ENCODE assay signal across 14 cellular contexts in the genomic region with DNA sequence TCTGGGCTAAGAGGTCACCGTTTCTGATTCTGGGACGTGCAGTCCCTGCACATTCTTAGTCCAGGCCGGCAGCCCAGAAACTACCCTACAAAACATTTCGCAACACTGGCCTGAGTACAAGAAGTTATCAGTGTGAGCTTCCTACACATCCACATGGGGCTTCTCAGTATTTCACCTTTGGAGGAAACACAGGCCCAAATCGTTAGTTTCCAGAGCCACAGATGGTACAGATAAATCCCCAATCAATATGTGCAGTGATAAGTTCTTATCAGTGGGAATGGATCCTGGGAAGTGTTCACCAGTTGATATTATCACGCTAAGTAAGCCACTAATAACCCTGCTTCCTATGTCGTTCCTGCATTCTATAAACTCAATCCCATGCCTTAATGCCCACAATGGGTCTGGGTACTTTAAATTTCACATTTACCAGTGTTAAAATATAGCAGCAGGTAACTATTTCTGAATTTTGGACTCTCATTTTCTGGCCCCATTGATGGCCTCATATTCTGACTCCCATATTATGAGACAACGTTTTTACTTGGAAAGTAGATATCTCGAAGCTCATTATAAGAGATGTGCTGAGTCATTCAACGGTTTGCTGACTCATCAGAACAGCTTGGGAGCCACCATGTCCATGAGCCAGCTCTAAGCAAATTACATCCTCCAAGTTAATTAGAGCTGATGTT.
A peak's percentile ranks its signal among the peaks of the same experiment; 100 is the strongest.
DNase-seq lines count a peak whose midpoint lies in the region; ATAC-seq, FAIRE-seq and TF ChIP-seq lines count a peak whose summit lies in the region.
"Had no signal": no experiment of that assay in that cellular context is flagged by ENCODE, and none has a peak within 500 bp of the region (broad histone marks: within the 10 kb centered on the region; RNA-seq: fewer than 3 reads in every experiment).

No MANE protein-coding gene starts in this region.

- H3K4me3 ChIP-seq in adipocyte (ENCODE audit: low read length) (no peak overlapping the region), right cardiac atrium (ENCODE audit: low read length) (no peak overlapping the region), smooth muscle cell (no peak overlapping the region), mucosa of descending colon (no peak overlapping the region)
- H3K4me3 ChIP-seq: cardiac muscle cell had no signal

- intact Hi-C loops in right cardiac atrium (cut with DNase I), result no loop called here
- intact Hi-C loops in mucosa of descending colon (cut with DNase I, micrococcal nuclease), result no loop called here

- H3K9me3 ChIP-seq in adipocyte (ENCODE audit: control insufficient read depth, low read length) (no peaks in the 10 kb centered on the region), right cardiac atrium (ENCODE audit: control insufficient read depth, low read length) (no peaks in the 10 kb centered on the region), smooth muscle cell (replicated peaks; ENCODE audit: low read depth) (no peaks in the 10 kb centered on the region), mucosa of descending colon (no peaks in the 10 kb centered on the region)

- H3K27me3 ChIP-seq in adipocyte (replicated peaks; ENCODE audit: control insufficient read depth, insufficient read depth, low read length), result peaks cover 1% of the 10 kb centered on the region
- H3K27me3 ChIP-seq in right cardiac atrium (ENCODE audit: control insufficient read depth, insufficient read depth), result no peaks in the 10 kb centered on the region
- H3K27me3 ChIP-seq in smooth muscle cell (ENCODE audit: low read depth), result no peaks in the 10 kb centered on the region
- H3K27me3 ChIP-seq: cardiac muscle cell had no signal

- H3K9ac ChIP-seq in adipocyte (ENCODE audit: low read length) (peak overlapping the region; percentile 7), smooth muscle cell (ENCODE audit: low read depth) (no peak overlapping the region)

- FAIRE-seq in GM12892 (lab: Jason Lieb, UNC), result no peak

- DNase-seq in HuH-7 (ENCODE audit: low spot score), result peak; percentile 36
- DNase-seq in adipocyte (ENCODE audit: low read depth), result peak; percentile 12
- DNase-seq in right cardiac atrium, result peak; percentile 56 to 88 (median 66)
- DNase-seq in smooth muscle cell (lab: John Stamatoyannopoulos, UW; ENCODE audit: unreplicated experiment), result no peak
- no peak for DNase-seq in DMS153 (lab: John Stamatoyannopoulos, UW)
- no peak for DNase-seq in stimulated activated CD4-positive, alpha-beta T cell treated with anti-CD3 and anti-CD28 coated beads, Interleukin-12 subunit alpha, Interleukin-12 subunit beta, amount 100 ng/mL, for 4 hours
- DNase-seq in mucosa of descending colon, result no peak
- DNase-seq in GM12892 (ENCODE audit: insufficient read length), result no peak
- DNase-seq: activated CD8-positive, alpha-beta T cell treated with anti-CD3 and anti-CD28 coated beads, Interleukin-2, amount 10 ng/mL, durations not matched to agents 7 days and 5 days; activated gamma-delta T cell treated with Interleukin-2 at 50 U/mL for 16 hours; Kasumi-1; naive B cell; T1000 had no signal

- no peak for TF ChIP-seq CTCF in smooth muscle cell (IDR thresholded peaks at IDR 0.05; ENCODE audit: borderline replicate concordance, insufficient read depth, poor library complexity, severe bottlenecking)
- TF ChIP-seq CTCF in mucosa of descending colon (IDR thresholded peaks at IDR 0.05), result no peak

- 42% methylated on average over 10 of the region's 10 CpGs for WGBS in right cardiac atrium
- WGBS in smooth muscle cell (ENCODE audit: low lambda C conversion rate), result 28% methylated on average over 10 of the region's 10 CpGs

- H3K4me2 ChIP-seq in smooth muscle cell, result peak overlapping the region; percentile 9

- H3K27ac ChIP-seq in right cardiac atrium (ENCODE audit: low read length) (no peak overlapping the region), smooth muscle cell (ENCODE audit: low read depth) (peak overlapping the region; percentile 13)
- H3K27ac ChIP-seq: cardiac muscle cell had no signal

- H3F3A ChIP-seq in smooth muscle cell (ENCODE audit: low read depth), result peaks cover 8% of the 10 kb centered on the region

- H2AFZ ChIP-seq in smooth muscle cell (ENCODE audit: low read depth), result no peak overlapping the region

- no peak for TF ChIP-seq POLR2A in GM12892 (IDR thresholded peaks at IDR 0.05; ENCODE audit: low read depth, low read length)

- no peaks in the 10 kb centered on the region for H3K79me2 ChIP-seq in smooth muscle cell (ENCODE audit: low read depth)

- H3K36me3 ChIP-seq in adipocyte (ENCODE audit: control insufficient read depth, insufficient read depth, low read length, severe bottlenecking), result no peaks in the 10 kb centered on the region
- no peaks in the 10 kb centered on the region for H3K36me3 ChIP-seq in smooth muscle cell (ENCODE audit: low read depth)
- no peaks in the 10 kb centered on the region for H3K36me3 ChIP-seq in mucosa of descending colon (ENCODE audit: low read depth)
- H3K36me3 ChIP-seq: cardiac muscle cell had no signal

- H3K4me1 ChIP-seq in adipocyte (ENCODE audit: control insufficient read depth, insufficient read depth, low read length) (peaks cover 24% of the 10 kb centered on the region), right cardiac atrium (ENCODE audit: control insufficient read depth, insufficient read depth, low read length) (peaks cover 2% of the 10 kb centered on the region), smooth muscle cell (ENCODE audit: low read depth) (no peaks in the 10 kb centered on the region), mucosa of descending colon (ENCODE audit: low read depth) (no peaks in the 10 kb centered on the region)

- ATAC-seq in right cardiac atrium (peak; percentile 97), mucosa of descending colon (no peak)
- ATAC-seq: activated CD8-positive, alpha-beta T cell treated with anti-CD3 and anti-CD28 coated beads, Interleukin-2, amount 10 ng/mL, durations not matched to agents 7 days and 5 days had no signal

- no peaks in the 10 kb centered on the region for H4K20me1 ChIP-seq in smooth muscle cell (ENCODE audit: low read depth)

Comparison
In these comparisons a context has a peak if more than half of its experiments do, and no peak if none do; other contexts are left out.
1. DNase-seq: peak in HuH-7 (single experiment), adipocyte (single experiment) and right cardiac atrium (3 of 3); none in smooth muscle cell (single experiment), DMS153 (single experiment), stimulated activated CD4-positive, alpha-beta T cell treated with anti-CD3 and anti-CD28 coated beads, Interleukin-12 subunit alpha, Interleukin-12 subunit beta, amount 100 ng/mL, for 4 hours (single experiment), mucosa of descending colon (0 of 3) and GM12892 (single experiment).